10 cellular contexts compared by ENCODE assay signal in the genomic region with DNA sequence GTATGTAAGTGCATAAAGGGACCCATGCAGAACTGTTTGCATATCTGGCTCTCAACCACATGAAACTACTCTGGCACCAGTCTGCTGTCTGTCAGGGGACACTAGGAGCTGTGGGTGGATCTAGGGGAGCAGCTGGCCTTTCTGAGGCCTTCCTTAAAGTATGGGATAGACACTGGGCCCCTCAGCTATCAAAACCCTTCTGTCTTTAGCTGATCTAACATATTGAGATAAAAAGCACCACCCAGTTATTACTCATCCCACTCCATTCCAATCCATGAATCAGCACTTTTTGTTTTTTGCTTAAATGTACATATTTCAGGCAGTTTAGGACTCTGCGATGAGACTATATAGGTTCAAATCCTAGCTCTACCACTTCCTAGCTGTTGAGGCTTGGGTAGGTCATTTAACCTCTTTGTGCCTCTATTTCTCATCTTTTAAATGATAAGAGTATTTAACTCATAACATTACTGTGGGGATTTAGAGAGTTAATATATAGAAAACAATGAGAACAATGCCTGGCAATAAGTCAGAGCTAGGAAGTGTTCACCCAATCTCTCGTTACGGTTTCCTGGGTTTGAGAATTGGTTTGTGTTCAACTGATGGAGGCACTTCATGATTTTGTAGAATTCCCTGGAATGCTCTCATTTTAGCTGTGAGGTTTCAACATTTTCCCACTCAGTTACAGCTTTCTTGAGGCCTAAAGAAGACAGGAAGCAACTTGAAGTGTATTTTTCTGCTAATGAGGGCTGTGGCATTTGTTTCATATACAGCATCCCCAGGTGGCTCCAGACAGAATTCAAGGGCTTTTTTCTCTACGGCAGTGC.
DNase-seq lines count a peak whose midpoint lies in the region; ATAC-seq and TF ChIP-seq lines count a peak whose summit lies in the region.
"Had no signal": no experiment of that assay in that cellular context is flagged by ENCODE, and none has a peak within 500 bp of the region (broad histone marks: within the 10 kb centered on the region; RNA-seq: fewer than 3 reads in every experiment).

No MANE protein-coding gene starts in this region.

- 86 to 88% methylated on average over 4 of the region's 4 CpGs for WGBS in sigmoid colon, 2 donors

- no peaks in the 10 kb centered on the region for H3K36me3 Mint-ChIP-seq in T-helper 2 cell treated with Interferon-gamma antibody and Interleukin-4, amounts not matched to agents 5 μg/mL and 100 μg/mL, for 36 hours (ENCODE audit: low read depth)
- H3K36me3 Mint-ChIP-seq in stimulated activated memory B cell treated with anti-CD40 and anti-IgM and Interleukin-4, amounts not matched to agents 10 μg/mL and 1 μg/mL and 100 μg/mL, for 72 hours: no peaks in the 10 kb centered on the region

- no peaks in the 10 kb centered on the region for H3K27me3 Mint-ChIP-seq in T-helper 2 cell treated with Interferon-gamma antibody and Interleukin-4, amounts not matched to agents 5 μg/mL and 100 μg/mL, for 36 hours (ENCODE audit: low read depth)
- H3K27me3 Mint-ChIP-seq in stimulated activated memory B cell treated with anti-CD40 and anti-IgM and Interleukin-4, amounts not matched to agents 10 μg/mL and 1 μg/mL and 100 μg/mL, for 72 hours: no peaks in the 10 kb centered on the region

- H3K9me3 Mint-ChIP-seq in T-helper 2 cell treated with Interferon-gamma antibody and Interleukin-4, amounts not matched to agents 5 μg/mL and 100 μg/mL, for 36 hours: no peaks in the 10 kb centered on the region
- no peaks in the 10 kb centered on the region for H3K9me3 Mint-ChIP-seq in stimulated activated memory B cell treated with anti-CD40 and anti-IgM and Interleukin-4, amounts not matched to agents 10 μg/mL and 1 μg/mL and 100 μg/mL, for 72 hours
- H3K9me3 Mint-ChIP-seq: T-helper 1 cell treated with Interleukin-12 subunit alpha and Interleukin-12 subunit beta and Interleukin-4 antibody, amounts not matched to agents 30 μg/mL and 1 μg/mL, for 36 hours had no signal

- CTCF ChIA-PET in RWPE1 (lab: Yijun Ruan, JAX): interaction anchor here (0.6 to 0.7 kb wide), 3 partner anchors 60 to 311 kb away, joined by 3 read pairs; no protein-coding TSS in a partner anchor

- H3K27ac ChIP-seq in RWPE1: no peak overlapping the region
- no peak overlapping the region for H3K27ac ChIP-seq in fibroblast of lung (ENCODE audit: insufficient read depth, low read length)
- H3K27ac ChIP-seq in sigmoid colon: no peak overlapping the region

- H3K4me3 ChIP-seq in fibroblast of lung (replicated peaks in 1 of 4; ENCODE audit: control extremely low read depth in 1 of 4, insufficient read depth in 1 of 4, low read depth in 3 of 4, low read length in 4 of 4) (no peak overlapping the region), sigmoid colon (no peak overlapping the region)
- H3K4me3 ChIP-seq: tibial artery had no signal

- H3K27me3 ChIP-seq in fibroblast of lung (ENCODE audit: control insufficient read depth, insufficient read depth, low read length) (no peaks in the 10 kb centered on the region), sigmoid colon (no peaks in the 10 kb centered on the region)
- H3K27me3 ChIP-seq: tibial artery had no signal

- H3K4me1 ChIP-seq in fibroblast of lung (ENCODE audit: control insufficient read depth, extremely low read depth, insufficient read depth, low read length): peaks cover 7% of the 10 kb centered on the region
- H3K4me1 ChIP-seq in sigmoid colon: peaks cover 0 to 34% (median 19%) of the 10 kb centered on the region in 4 donors

- H3K4me2 ChIP-seq in fibroblast of lung (ENCODE audit: extremely low read depth, insufficient read depth, low read length): no peak overlapping the region

- peak overlapping the region; percentile 9 for H3K4me3 Mint-ChIP-seq in T-helper 2 cell treated with Interferon-gamma antibody and Interleukin-4, amounts not matched to agents 5 μg/mL and 100 μg/mL, for 36 hours
- H3K4me3 Mint-ChIP-seq in stimulated activated memory B cell treated with anti-CD40 and anti-IgM and Interleukin-4, amounts not matched to agents 10 μg/mL and 1 μg/mL and 100 μg/mL, for 72 hours: no peak overlapping the region
- H3K4me3 Mint-ChIP-seq: T-helper 1 cell treated with Interleukin-12 subunit alpha and Interleukin-12 subunit beta and Interleukin-4 antibody, amounts not matched to agents 30 μg/mL and 1 μg/mL, for 36 hours had no signal

- DNase-seq in T-helper 2 cell treated with Interferon-gamma antibody and Interleukin-4, amounts not matched to agents 5 μg/mL and 100 μg/mL, for 36 hours (ENCODE audit: low spot score): no peak
- no peak for DNase-seq in T-helper 2 cell
- DNase-seq in RWPE1 (ENCODE audit: low spot score): peak; percentile 53
- DNase-seq in fibroblast of lung (ENCODE audit: low read depth in 2 of 2): peak; percentile 65 to 72
- DNase-seq in sigmoid colon: no peak
- no peak for DNase-seq in NCI-H1092 treated with DMSO at 0.1 percent for 48 hours (lab: John Stamatoyannopoulos, UW)
- DNase-seq: tibial artery had no signal

- TF ChIP-seq EP300 in sigmoid colon (IDR thresholded peaks at IDR 0.05): no peak

- H2AFZ ChIP-seq in fibroblast of lung (ENCODE audit: low read length): peak overlapping the region; percentile 22

- intact Hi-C loops in sigmoid colon (cut with DNase I): loop anchor here (2.0 to 10.0 kb wide), 2 partner anchors 253 to 537 kb away; a partner anchor contains a TSS

- TF ChIP-seq POLR2A in sigmoid colon (IDR thresholded peaks at IDR 0.05): no peak

- no peak overlapping the region for H3K27ac Mint-ChIP-seq in T-helper 2 cell treated with Interferon-gamma antibody and Interleukin-4, amounts not matched to agents 5 μg/mL and 100 μg/mL, for 36 hours
- peak overlapping the region; percentile 64 for H3K27ac Mint-ChIP-seq in stimulated activated memory B cell treated with anti-CD40 and anti-IgM and Interleukin-4, amounts not matched to agents 10 μg/mL and 1 μg/mL and 100 μg/mL, for 72 hours
- H3K27ac Mint-ChIP-seq: T-helper 1 cell treated with Interleukin-12 subunit alpha and Interleukin-12 subunit beta and Interleukin-4 antibody, amounts not matched to agents 30 μg/mL and 1 μg/mL, for 36 hours had no signal

- H3K9me3 ChIP-seq in fibroblast of lung (ENCODE audit: control insufficient read depth, insufficient read depth, low read depth, low read length) (no peaks in the 10 kb centered on the region), sigmoid colon (no peaks in the 10 kb centered on the region)
- H3K9me3 ChIP-seq: tibial artery had no signal

- H3K4me1 Mint-ChIP-seq in T-helper 2 cell treated with Interferon-gamma antibody and Interleukin-4, amounts not matched to agents 5 μg/mL and 100 μg/mL, for 36 hours (ENCODE audit: low read depth): peaks cover 31% of the 10 kb centered on the region
- H3K4me1 Mint-ChIP-seq in stimulated activated memory B cell treated with anti-CD40 and anti-IgM and Interleukin-4, amounts not matched to agents 10 μg/mL and 1 μg/mL and 100 μg/mL, for 72 hours: peaks cover 9% of the 10 kb centered on the region

- H3K79me2 ChIP-seq in fibroblast of lung (ENCODE audit: control insufficient read depth, insufficient read depth, low read length): no peaks in the 10 kb centered on the region

- H4K20me1 ChIP-seq in fibroblast of lung (ENCODE audit: control insufficient read depth, extremely low read depth, insufficient read depth, low read length): no peaks in the 10 kb centered on the region

- TF ChIP-seq CTCF in RWPE1 (conservative IDR thresholded peaks at IDR 0.05; ENCODE audit: low read depth) (no peak), fibroblast of lung (conservative IDR thresholded peaks at IDR 0.05 in 1 of 2, IDR thresholded peaks at IDR 0.05 in 1 of 2; ENCODE audit: low read depth in 1 of 2, low read length in 2 of 2) (no peak), sigmoid colon (IDR thresholded peaks at IDR 0.05) (no peak)

- H3K9ac ChIP-seq in fibroblast of lung (ENCODE audit: insufficient read depth, low read length): no peak overlapping the region

- H3K36me3 ChIP-seq in fibroblast of lung (ENCODE audit: control insufficient read depth, insufficient read depth, low read length) (no peaks in the 10 kb centered on the region), sigmoid colon (no peaks in the 10 kb centered on the region)
- H3K36me3 ChIP-seq: tibial artery had no signal

- POLR2A ChIA-PET in RWPE1 (lab: Yijun Ruan, JAX; ENCODE audit: low non-redundant PET): no interaction called here

- no peak for ATAC-seq in stimulated activated memory B cell treated with anti-CD40 and anti-IgM and Interleukin-4, amounts not matched to agents 10 μg/mL and 1 μg/mL and 100 μg/mL, for 72 hours
- ATAC-seq in HG03520 (IDR thresholded peaks at IDR 0.05; ENCODE audit: unreplicated experiment): no peak

Comparison
In these comparisons a context has a peak if more than half of its experiments do, and no peak if none do; other contexts are left out.
1. DNase-seq: peak in RWPE1 (single experiment) and fibroblast of lung (2 of 2); none in T-helper 2 cell treated with Interferon-gamma antibody and Interleukin-4, amounts not matched to agents 5 μg/mL and 100 μg/mL, for 36 hours (single experiment), T-helper 2 cell (0 of 5), sigmoid colon (single experiment) and NCI-H1092 treated with DMSO at 0.1 percent for 48 hours (single experiment).